7 cellular contexts compared by ENCODE assay signal in the genomic region with DNA sequence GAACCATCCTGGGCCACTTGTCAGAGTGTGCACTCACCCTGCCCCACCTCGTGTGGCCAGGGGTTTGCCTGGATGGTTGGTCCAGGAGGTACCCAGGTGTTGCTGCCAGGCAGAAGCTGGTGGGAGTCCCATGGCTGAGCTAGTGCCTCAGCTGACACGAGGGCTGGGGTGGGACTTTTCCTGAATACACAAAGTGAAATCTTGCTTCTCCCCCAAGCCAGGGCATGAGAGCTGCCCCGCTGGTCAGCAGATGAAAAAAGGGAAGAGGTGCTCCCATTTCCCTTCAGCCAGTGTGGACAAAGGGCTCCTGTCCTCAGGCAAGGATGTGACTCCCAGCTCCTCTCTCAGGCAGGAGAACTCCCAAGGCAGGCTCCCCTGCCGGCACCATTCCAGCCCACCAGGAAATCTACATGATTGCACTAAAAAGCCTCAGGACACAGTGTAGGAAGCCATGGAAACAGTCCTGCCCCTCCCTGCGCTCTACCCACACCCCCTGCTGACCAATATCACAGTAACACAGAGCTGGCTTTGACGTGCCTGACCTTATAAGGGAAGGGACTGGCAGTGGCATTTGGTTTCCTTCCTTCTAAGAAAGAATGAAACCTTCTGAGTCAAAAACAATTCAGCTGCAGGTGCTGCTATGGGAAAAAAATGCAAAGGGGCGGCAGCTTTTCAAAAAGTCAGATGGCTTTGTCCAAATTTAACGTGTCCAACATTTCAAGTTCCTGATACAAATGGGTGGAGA. TPM values are rescaled to one million over a fixed set of nuclear protein-coding genes. Genes with fewer than 3 reads are reported as not detected.
DNase-seq lines count a peak whose midpoint lies in the region; ATAC-seq and TF ChIP-seq lines count a peak whose summit lies in the region.

No MANE protein-coding gene starts in this region.

- H3K36me3 ChIP-seq in Loucy (ENCODE audit: insufficient read depth, low read length) (no peaks in the 10 kb centered on the region), esophagus muscularis mucosa (no peaks in the 10 kb centered on the region), thyroid gland (peaks cover 9 to 10% of the 10 kb centered on the region in 2 donors)

- WGBS in H9 (ENCODE audit: extremely low coverage, insufficient read length, low lambda C conversion rate) = no CpG with 5 or more reads among the region's 8 CpGs
- 9% methylated on average over 5 of the region's 8 CpGs for WGBS in esophagus muscularis mucosa
- 37 to 46% methylated on average over 8 of the region's 8 CpGs for WGBS in thyroid gland, 2 donors

- H3K27ac Mint-ChIP-seq in H9 = peak overlapping the region; percentile 84 to 99 (median 99)
- peak overlapping the region; percentile 87 to 90 for H3K27ac Mint-ChIP-seq in natural killer cell treated with Interleukin-12 subunit alpha and Interleukin-12 subunit beta and Interleukin-15 and Interleukin-18, amount 100 ng/mL, for 72 hours

- peak overlapping the region; percentile 97 for H2BK120ac ChIP-seq in H9 (ENCODE audit: low read depth, low read length, poor library complexity, severe bottlenecking)

- H3K4ac ChIP-seq in H9 (ENCODE audit: low read depth, low read length) = peak overlapping the region; percentile 70

- no peak overlapping the region for H3K56ac ChIP-seq in H9 (ENCODE audit: insufficient read length, low read depth, low read length)

- H3K4me3 ChIP-seq in Loucy (ENCODE audit: low read length, poor library complexity, severe bottlenecking) = no peak overlapping the region
- H3K4me3 ChIP-seq in esophagus muscularis mucosa = peak overlapping the region in 2 of 4 donors; percentile 1 to 6
- no peak overlapping the region for H3K4me3 ChIP-seq in thyroid gland (replicated peaks in 1 of 3)

- no peaks in the 10 kb centered on the region for H3K23me2 ChIP-seq in H9 (ENCODE audit: insufficient read length, low read depth, low read length, poor library complexity, severe bottlenecking)

- TF ChIP-seq POLR2A in GM18505 (IDR thresholded peaks at IDR 0.05; ENCODE audit: borderline replicate concordance, extremely low read depth, insufficient read depth, insufficient read length) (peak; percentile 37), esophagus muscularis mucosa (IDR thresholded peaks at IDR 0.05; ENCODE audit: low read depth) (no peak), thyroid gland (IDR thresholded peaks at IDR 0.05) (peak in 1 of 2 donors; percentile 56)

- H3K4me3 Mint-ChIP-seq in H9 = peak overlapping the region in 1 of 2 experiments; percentile 58; a peak in 2 of 5 replicates
- peak overlapping the region; percentile 70 for H3K4me3 Mint-ChIP-seq in natural killer cell treated with Interleukin-12 subunit alpha and Interleukin-12 subunit beta and Interleukin-15 and Interleukin-18, amount 100 ng/mL, for 72 hours

- H3K27me3 ChIP-seq in H9 (ENCODE audit: insufficient read depth, low read length) (no peaks in the 10 kb centered on the region), Loucy (ENCODE audit: insufficient read depth, low read length, poor library complexity, severe bottlenecking) (no peaks in the 10 kb centered on the region), esophagus muscularis mucosa (no peaks in the 10 kb centered on the region), thyroid gland (no peaks in the 10 kb centered on the region)

- no peak overlapping the region for H2BK15ac ChIP-seq in H9 (ENCODE audit: low read depth, low read length)

- peak; percentile 98 for ATAC-seq in GM18505 (IDR thresholded peaks at IDR 0.05; ENCODE audit: unreplicated experiment)
- peak; percentile 94 to 99 for ATAC-seq in natural killer cell treated with Interleukin-12 subunit alpha and Interleukin-12 subunit beta and Interleukin-15 and Interleukin-18, amount 100 ng/mL, for 72 hours

- no peaks in the 10 kb centered on the region for H3K9me3 ChIP-seq in H9 (ENCODE audit: control insufficient read depth, low read depth, low read length)
- no peaks in the 10 kb centered on the region for H3K9me3 ChIP-seq in Loucy (ENCODE audit: insufficient read depth, low read depth, low read length)
- H3K9me3 ChIP-seq in esophagus muscularis mucosa = no peaks in the 10 kb centered on the region
- no peaks in the 10 kb centered on the region for H3K9me3 ChIP-seq in thyroid gland

- peak overlapping the region; percentile 90 for H2BK12ac ChIP-seq in H9 (ENCODE audit: insufficient read length, low read depth, low read length)

- no peaks in the 10 kb centered on the region for H3K9me3 Mint-ChIP-seq in H9
- no peaks in the 10 kb centered on the region for H3K9me3 Mint-ChIP-seq in natural killer cell treated with Interleukin-12 subunit alpha and Interleukin-12 subunit beta and Interleukin-15 and Interleukin-18, amount 100 ng/mL, for 72 hours

- peak overlapping the region; percentile 86 for H2BK20ac ChIP-seq in H9 (ENCODE audit: low read depth, low read length, poor library complexity, severe bottlenecking)

- H3K4me1 Mint-ChIP-seq in H9 = peaks cover 69 to 71% of the 10 kb centered on the region in 2 experiments
- peaks cover 24 to 26% of the 10 kb centered on the region in 2 donors for H3K4me1 Mint-ChIP-seq in natural killer cell treated with Interleukin-12 subunit alpha and Interleukin-12 subunit beta and Interleukin-15 and Interleukin-18, amount 100 ng/mL, for 72 hours (ENCODE audit: low read depth in 2 of 2)

- H3K14ac ChIP-seq in H9 (ENCODE audit: insufficient read depth, low read length) = peak overlapping the region; percentile 95

- peak overlapping the region; percentile 88 for H3K27ac ChIP-seq in H9 (ENCODE audit: insufficient read length, low read depth, low read length)
- H3K27ac ChIP-seq in esophagus muscularis mucosa (replicated peaks in 1 of 4) = peak overlapping the region; percentile 72 to 79 (median 76)
- peak overlapping the region; percentile 84 to 98 (median 88) for H3K27ac ChIP-seq in thyroid gland

- TF ChIP-seq CTCF in H9 (conservative IDR thresholded peaks at IDR 0.05) = no peak
- TF ChIP-seq CTCF in Loucy (conservative IDR thresholded peaks at IDR 0.05; ENCODE audit: low read length) = no peak
- TF ChIP-seq CTCF in esophagus muscularis mucosa (IDR thresholded peaks at IDR 0.05) = peak in 1 of 3 experiments; percentile 20
- TF ChIP-seq CTCF in thyroid gland (IDR thresholded peaks at IDR 0.05) = peak in 2 of 6 experiments; percentile 22 to 24

- H3K36me3 Mint-ChIP-seq in H9 (ENCODE audit: insufficient read depth in 1 of 3, low read depth in 3 of 3) = peaks cover 6 to 41% (median 35%) of the 10 kb centered on the region in 3 experiments
- no peaks in the 10 kb centered on the region for H3K36me3 Mint-ChIP-seq in natural killer cell treated with Interleukin-12 subunit alpha and Interleukin-12 subunit beta and Interleukin-15 and Interleukin-18, amount 100 ng/mL, for 72 hours

- no peaks in the 10 kb centered on the region for H3K27me3 Mint-ChIP-seq in H9 (ENCODE audit: low read depth)
- H3K27me3 Mint-ChIP-seq in natural killer cell treated with Interleukin-12 subunit alpha and Interleukin-12 subunit beta and Interleukin-15 and Interleukin-18, amount 100 ng/mL, for 72 hours = no peaks in the 10 kb centered on the region

- no peaks in the 10 kb centered on the region for H3K9me2 ChIP-seq in Loucy (replicated peaks; ENCODE audit: low read depth, low read length)

- no peaks in the 10 kb centered on the region for H3K79me1 ChIP-seq in H9 (ENCODE audit: insufficient read depth, low read depth, low read length, poor library complexity, severe bottlenecking)

- peak overlapping the region; percentile 99 for H3T11ph ChIP-seq in H9 (ENCODE audit: low read length)

- no peak overlapping the region for H3K9ac ChIP-seq in H9 (ENCODE audit: extremely low read depth, insufficient read length, low read length)
- peak overlapping the region; percentile 31 for H3K9ac ChIP-seq in Loucy (ENCODE audit: low read depth, low read length, poor library complexity, severe bottlenecking)

- H3K79me2 ChIP-seq in H9 (ENCODE audit: insufficient read depth, low read length) (no peaks in the 10 kb centered on the region), Loucy (ENCODE audit: insufficient read depth, low read length) (no peaks in the 10 kb centered on the region)

- no peak overlapping the region for H2BK5ac ChIP-seq in H9 (ENCODE audit: insufficient read length, low read length)

- no peak overlapping the region for H2AFZ ChIP-seq in H9 (ENCODE audit: low read length)
- H2AFZ ChIP-seq in Loucy (ENCODE audit: low read length) = peak overlapping the region; percentile 57

- H3K4me1 ChIP-seq in H9 (ENCODE audit: insufficient read depth, low read length) = peaks cover 12% of the 10 kb centered on the region; the same call in 1 of the 2 replicates
- H3K4me1 ChIP-seq in Loucy (ENCODE audit: insufficient read depth, low read length, poor library complexity, severe bottlenecking) = peaks cover 20% of the 10 kb centered on the region
- H3K4me1 ChIP-seq in esophagus muscularis mucosa = peaks cover 32 to 37% (median 35%) of the 10 kb centered on the region in 4 donors
- peaks cover 20 to 33% of the 10 kb centered on the region in 2 donors for H3K4me1 ChIP-seq in thyroid gland

- H4K8ac ChIP-seq in H9 (replicated peaks; ENCODE audit: insufficient read length, low read depth, low read length) = peak overlapping the region; percentile 41

- H2AK5ac ChIP-seq in H9 (ENCODE audit: insufficient read length, low read length) = peak overlapping the region; percentile 15

- no peak for TF ChIP-seq EP300 in esophagus muscularis mucosa (IDR thresholded peaks at IDR 0.05)

- peak overlapping the region; percentile 63 for H4K5ac ChIP-seq in H9 (ENCODE audit: insufficient read length, low read depth, low read length)

- no peak overlapping the region for H3K23ac ChIP-seq in H9 (ENCODE audit: insufficient read length, low read depth, low read length)

- H3K4me2 ChIP-seq in H9 (ENCODE audit: insufficient read depth, insufficient read length, low read length) = no peak overlapping the region
- peak overlapping the region; percentile 40 for H3K4me2 ChIP-seq in Loucy (ENCODE audit: low read depth, low read length, poor library complexity, severe bottlenecking)

- peak overlapping the region; percentile 94 for H4K91ac ChIP-seq in H9 (ENCODE audit: insufficient read length, low read depth, low read length)

- intact Hi-C loops in esophagus muscularis mucosa (cut with DNase I) = no loop called here
- intact Hi-C loops in thyroid gland (cut with DNase I) = no loop called here

- H4K20me1 ChIP-seq in H9 (ENCODE audit: control insufficient read depth, insufficient read depth, insufficient read length) = no peaks in the 10 kb centered on the region
- no peaks in the 10 kb centered on the region for H4K20me1 ChIP-seq in Loucy (ENCODE audit: insufficient read depth, low read length, poor library complexity, severe bottlenecking)

- H3K18ac ChIP-seq in H9 (ENCODE audit: insufficient read length, low read depth, low read length) = peak overlapping the region; percentile 98

- DNase-seq in H9 = peak; percentile 96
- DNase-seq in activated CD8-positive, alpha-beta memory T cell treated with anti-CD3 and anti-CD28 coated beads, Interleukin-2, amount 50 U/mL, for 24 hours (ENCODE audit: extremely low read depth) = peak; percentile 29
- DNase-seq in esophagus muscularis mucosa (ENCODE audit: extremely low spot score) = no peak
- DNase-seq in natural killer cell treated with Interleukin-12 subunit alpha and Interleukin-12 subunit beta and Interleukin-15 and Interleukin-18, amount 100 ng/mL, for 72 hours (ENCODE audit: low spot score) = peak; percentile 69
- peak; percentile 81 to 83 for DNase-seq in thyroid gland

- no peaks in the 10 kb centered on the region for H3F3A ChIP-seq in Loucy (ENCODE audit: low read depth)

RNA-seq across cellular contexts. Expression of a gene that starts 33.9 kb away (rescaled TPM):
- 22.2 and 22.4 TPM in 2 replicates for total RNA-seq in H9 (2021)
- total RNA-seq in esophagus muscularis mucosa = 10 to 100 TPM in 2 of 4 donors, 1 to 10 TPM in 2; 3.7 to 12.4 (median 7.6) TPM
- total RNA-seq in natural killer cell treated with Interleukin-12 subunit alpha and Interleukin-12 subunit beta and Interleukin-15 and Interleukin-18, amount 100 ng/mL, for 72 hours = under 1 TPM; 0.42 to 0.45 TPM
- total RNA-seq in thyroid gland = 100 to 1,000 TPM in 2 of 4 donors, 10 to 100 TPM in 2; 84.0 to 130 (median 101) TPM
